ENCODE assay signal across 7 cellular contexts in the genomic region with DNA sequence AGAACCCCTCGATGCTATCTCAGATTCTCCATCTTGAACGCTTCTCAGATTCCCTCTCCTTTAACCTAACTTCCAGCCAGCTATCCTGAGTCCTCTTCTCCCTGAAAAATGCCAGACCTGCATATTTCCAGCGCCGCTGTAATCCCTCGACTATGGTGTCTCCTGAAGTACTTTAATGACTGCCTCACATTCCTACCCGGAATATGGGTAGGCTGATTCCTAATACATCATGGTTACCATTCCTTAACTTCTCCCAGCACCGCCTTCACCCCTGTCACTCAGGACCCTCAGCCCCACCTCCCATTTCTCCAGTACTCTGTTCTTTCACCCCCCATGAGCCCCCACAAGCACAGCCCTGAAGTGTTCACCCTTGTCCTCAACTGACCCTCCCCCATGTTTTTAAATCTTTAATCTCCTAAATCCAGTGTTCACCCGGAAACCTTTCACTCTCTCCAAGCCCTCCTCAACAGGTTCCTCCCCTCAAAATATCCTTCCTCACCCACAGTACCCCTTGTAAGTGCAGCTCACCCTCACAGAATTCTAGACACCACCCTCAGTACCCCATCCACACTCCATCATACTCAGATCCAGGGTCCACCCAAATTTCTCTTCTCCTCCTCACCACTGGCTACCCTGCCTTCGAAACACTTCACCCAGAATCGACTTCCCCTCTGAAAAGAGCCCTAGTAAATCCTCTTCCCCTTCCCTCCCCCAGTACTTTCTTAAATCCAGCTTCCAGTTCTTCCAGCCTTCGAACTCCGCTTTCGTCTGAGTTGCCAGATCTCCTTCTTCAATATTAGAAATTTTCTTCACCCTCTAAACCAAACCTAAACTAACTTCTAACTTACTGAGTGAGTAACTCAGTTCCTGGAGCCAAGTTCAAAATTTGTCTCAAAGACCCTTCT. TPM values are rescaled to one million over a fixed set of nuclear protein-coding genes. Genes with fewer than 3 reads are reported as not detected.
DNase-seq lines count a peak whose midpoint lies in the region; ATAC-seq and TF ChIP-seq lines count a peak whose summit lies in the region.

No MANE protein-coding gene starts in this region.

- peak overlapping the region; percentile 70 for H2AFZ ChIP-seq in neural cell (ENCODE audit: low read depth, low read length)

- peaks cover 3% of the 10 kb centered on the region for H3K36me3 ChIP-seq in H7 (replicated peaks; ENCODE audit: control insufficient read depth, insufficient read depth, low read length)
- peaks cover 11% of the 10 kb centered on the region; the same call in 1 of the 2 replicates for H3K36me3 ChIP-seq in RWPE2 (ENCODE audit: low read depth)
- H3K36me3 ChIP-seq in neural cell (ENCODE audit: insufficient read depth, low read length) = no peaks in the 10 kb centered on the region

- no peaks in the 10 kb centered on the region for H3K9me3 ChIP-seq in RWPE2 (ENCODE audit: severe bottlenecking)
- no peaks in the 10 kb centered on the region for H3K9me3 ChIP-seq in neural cell (ENCODE audit: low read length)

- TF ChIP-seq CTCF in RWPE2 (IDR thresholded peaks at IDR 0.05; ENCODE audit: poor library complexity, severe bottlenecking) (no peak), neural cell (IDR thresholded peaks at IDR 0.05; ENCODE audit: poor library complexity, severe bottlenecking) (no peak)

- ATAC-seq in RWPE2 (ENCODE audit: low read depth) = 0 out of 3 replicates have a peak, but pooled peaks have one; percentile 7
- ATAC-seq in HG02981 (IDR thresholded peaks at IDR 0.05; ENCODE audit: unreplicated experiment) = no peak

- no peaks in the 10 kb centered on the region for H4K20me1 ChIP-seq in neural cell (ENCODE audit: insufficient read depth)

- H3K27me3 ChIP-seq in H7 (ENCODE audit: control insufficient read depth, insufficient read depth, low read length) = peaks cover 5% of the 10 kb centered on the region; the same call in 1 of the 2 replicates
- H3K27me3 ChIP-seq in RWPE2 (ENCODE audit: insufficient read depth, poor library complexity, severe bottlenecking) = no peaks in the 10 kb centered on the region
- H3K27me3 ChIP-seq in neural cell (ENCODE audit: insufficient read depth, low read depth, low read length) = no peaks in the 10 kb centered on the region

- DNase-seq in H7 (peak; percentile 47), RWPE2 (ENCODE audit: low spot score) (no peak), epithelial cell of prostate (ENCODE audit: low read depth, low spot score) (no peak), NCI-H187 treated with DMSO at 0.1 percent for 48 hours (lab: John Stamatoyannopoulos, UW) (no peak), AG08396 (ENCODE audit: low spot score) (no peak)

- H3F3A ChIP-seq in neural cell (ENCODE audit: insufficient read depth, low read length, poor library complexity, severe bottlenecking) = no peaks in the 10 kb centered on the region

- no peaks in the 10 kb centered on the region for H3K9me2 ChIP-seq in neural cell (ENCODE audit: insufficient read depth, low read length)

- TF ChIP-seq RAD21 in neural cell (conservative IDR thresholded peaks at IDR 0.05) = no peak

- peaks cover 19% of the 10 kb centered on the region for H3K4me1 ChIP-seq in RWPE2 (ENCODE audit: insufficient read depth, poor library complexity, severe bottlenecking)

- H3K27ac ChIP-seq in RWPE2 (ENCODE audit: poor library complexity, severe bottlenecking) = peak overlapping the region; percentile 73
- H3K27ac ChIP-seq in epithelial cell of prostate = peak overlapping the region; percentile 80
- peak overlapping the region; percentile 21 for H3K27ac ChIP-seq in neural cell (ENCODE audit: low read length)

- peak overlapping the region; percentile 76 for H3K9ac ChIP-seq in neural cell (ENCODE audit: low read length)

- H3K79me2 ChIP-seq in neural cell (replicated peaks; ENCODE audit: insufficient read depth, low read length) = no peaks in the 10 kb centered on the region

- no peak for TF ChIP-seq EP300 in neural cell (conservative IDR thresholded peaks at IDR 0.05; ENCODE audit: poor library complexity, severe bottlenecking)

- peak overlapping the region; percentile 77 for H3K4me2 ChIP-seq in neural cell (ENCODE audit: low read length)

- H3K4me3 ChIP-seq in H7 (ENCODE audit: insufficient read depth, low read depth, low read length) (peak overlapping the region; percentile 81), RWPE2 (ENCODE audit: severe bottlenecking) (peak overlapping the region; percentile 95), neural cell (ENCODE audit: low read length) (peak overlapping the region; percentile 79)

TF ChIP-seq in neural cell, 6 proteins besides CTCF, POLR2A, EP300 and RAD21:
- TF ChIP-seq SMC3 (conservative IDR thresholded peaks at IDR 0.05; ENCODE audit: poor library complexity) (no peak), POLR2AphosphoS5 (IDR thresholded peaks at IDR 0.05) (no peak), MXI1 (conservative IDR thresholded peaks at IDR 0.05; ENCODE audit: poor library complexity, severe bottlenecking) (no peak), EZH2 (IDR thresholded peaks at IDR 0.05; ENCODE audit: borderline replicate concordance, insufficient read depth, low read length, poor library complexity, severe bottlenecking) (no peak), TAF1 (IDR thresholded peaks at IDR 0.05; ENCODE audit: low read depth) (no peak)
- TF ChIP-seq, protein P1, sequence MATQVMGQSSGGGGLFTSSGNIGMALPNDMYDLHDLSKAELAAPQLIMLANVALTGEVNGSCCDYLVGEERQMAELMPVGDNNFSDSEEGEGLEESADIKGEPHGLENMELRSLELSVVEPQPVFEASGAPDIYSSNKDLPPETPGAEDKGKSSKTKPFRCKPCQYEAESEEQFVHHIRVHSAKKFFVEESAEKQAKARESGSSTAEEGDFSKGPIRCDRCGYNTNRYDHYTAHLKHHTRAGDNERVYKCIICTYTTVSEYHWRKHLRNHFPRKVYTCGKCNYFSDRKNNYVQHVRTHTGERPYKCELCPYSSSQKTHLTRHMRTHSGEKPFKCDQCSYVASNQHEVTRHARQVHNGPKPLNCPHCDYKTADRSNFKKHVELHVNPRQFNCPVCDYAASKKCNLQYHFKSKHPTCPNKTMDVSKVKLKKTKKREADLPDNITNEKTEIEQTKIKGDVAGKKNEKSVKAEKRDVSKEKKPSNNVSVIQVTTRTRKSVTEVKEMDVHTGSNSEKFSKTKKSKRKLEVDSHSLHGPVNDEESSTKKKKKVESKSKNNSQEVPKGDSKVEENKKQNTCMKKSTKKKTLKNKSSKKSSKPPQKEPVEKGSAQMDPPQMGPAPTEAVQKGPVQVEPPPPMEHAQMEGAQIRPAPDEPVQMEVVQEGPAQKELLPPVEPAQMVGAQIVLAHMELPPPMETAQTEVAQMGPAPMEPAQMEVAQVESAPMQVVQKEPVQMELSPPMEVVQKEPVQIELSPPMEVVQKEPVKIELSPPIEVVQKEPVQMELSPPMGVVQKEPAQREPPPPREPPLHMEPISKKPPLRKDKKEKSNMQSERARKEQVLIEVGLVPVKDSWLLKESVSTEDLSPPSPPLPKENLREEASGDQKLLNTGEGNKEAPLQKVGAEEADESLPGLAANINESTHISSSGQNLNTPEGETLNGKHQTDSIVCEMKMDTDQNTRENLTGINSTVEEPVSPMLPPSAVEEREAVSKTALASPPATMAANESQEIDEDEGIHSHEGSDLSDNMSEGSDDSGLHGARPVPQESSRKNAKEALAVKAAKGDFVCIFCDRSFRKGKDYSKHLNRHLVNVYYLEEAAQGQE (IDR thresholded peaks at IDR 0.05; ENCODE audit: borderline replicate concordance) = no peak

RNA-seq across cellular contexts. Expression of a gene that starts 0.9 kb away (rescaled TPM):
- 58.5 and 72.0 TPM in 2 replicates for total RNA-seq in H7 (2014; rRNA removed; shearing (Covaris generic))
- 5.2 and 5.3 TPM in 2 replicates for polyA plus RNA-seq in neural cell
- polyA minus RNA-seq in neural cell = 6.8 and 8.6 TPM in 2 replicates

RNA-seq across cellular contexts. Expression of a gene that starts 22.9 kb away (rescaled TPM):
- total RNA-seq in H7 (2014; rRNA removed; shearing (Covaris generic)) = 74.1 and 94.6 TPM in 2 replicates
- 103 and 104 TPM in 2 replicates for polyA plus RNA-seq in neural cell
- 52.9 and 56.0 TPM in 2 replicates for polyA minus RNA-seq in neural cell

RNA-seq across cellular contexts. Expression of a gene that starts 40.8 kb away (rescaled TPM):
- 48.7 and 52.9 TPM in 2 replicates for total RNA-seq in H7 (2014; rRNA removed; shearing (Covaris generic))
- 42.6 and 53.3 TPM in 2 replicates for polyA plus RNA-seq in neural cell
- 24.3 and 35.8 TPM in 2 replicates for polyA minus RNA-seq in neural cell

RNA-seq across cellular contexts. Expression of a gene that starts 55.1 kb away (rescaled TPM):
- total RNA-seq in H7 (2014; rRNA removed; shearing (Covaris generic)) = 0.18 TPM in 1 of 2 replicates, not detected in the other
- not detected in 2 replicates for polyA plus RNA-seq in neural cell
- polyA minus RNA-seq in neural cell = not detected in 2 replicates

Comparison
In these comparisons a context has a peak if more than half of its experiments do, and no peak if none do; other contexts are left out.
1. H3K27ac ChIP-seq: peak in every context shown above with its lines; median percentile 80 in epithelial cell of prostate; 73 in RWPE2; 21 in neural cell.